Comparison of ENCODE assay signal across 19 cellular contexts in genomic region chr3:3628676-3629328, GRCh38.
DNase-seq lines count a peak whose midpoint lies in the region; ATAC-seq lines count a peak whose summit lies in the region.
"Had no signal": no experiment of that assay in that cellular context is flagged by ENCODE, and none has a peak within 500 bp of the region (broad histone marks: within the 10 kb centered on the region; RNA-seq: fewer than 3 reads in every experiment).

No MANE protein-coding gene starts in this region.

- CTCF ChIA-PET in CD4-positive, alpha-beta memory T cell (lab: Charles Lee; ENCODE audit: partially characterized antibody) = no interaction called here

- no peak overlapping the region for H3K27ac Mint-ChIP-seq in CD4-positive, alpha-beta memory T cell
- H3K27ac Mint-ChIP-seq: activated naive CD4-positive, alpha-beta T cell treated with anti-CD3 and anti-CD28 coated beads, Interleukin-2, amount 50 U/mL, for 24 hours; naive B cell had no signal

- no peaks in the 10 kb centered on the region for H3K36me3 ChIP-seq in CD4-positive, alpha-beta memory T cell (ENCODE audit: insufficient read depth, low read length)
- H3K36me3 ChIP-seq: breast epithelium had no signal

- H3K4me3 ChIP-seq in CD4-positive, alpha-beta memory T cell (ENCODE audit: low read length in 2 of 2) = no peak overlapping the region
- H3K4me3 ChIP-seq: breast epithelium, testis had no signal

- peaks cover 0 to 4% (median 0%) of the 10 kb centered on the region in 8 donors for H3K9me3 Mint-ChIP-seq in CD4-positive, alpha-beta memory T cell
- H3K9me3 Mint-ChIP-seq: activated naive CD4-positive, alpha-beta T cell treated with anti-CD3 and anti-CD28 coated beads, Interleukin-2, amount 50 U/mL, for 24 hours had no signal

- H3K27me3 ChIP-seq in CD4-positive, alpha-beta memory T cell (ENCODE audit: insufficient read depth, low read length) = no peaks in the 10 kb centered on the region
- H3K27me3 ChIP-seq: breast epithelium, testis had no signal

- intact Hi-C loops in CD4-positive, alpha-beta memory T cell (cut with micrococcal nuclease) = no loop called here

- H3K27ac ChIP-seq in CD4-positive, alpha-beta memory T cell (ENCODE audit: low read depth, low read length) = no peak overlapping the region
- H3K27ac ChIP-seq: breast epithelium, KMS-11, testis had no signal

- H3K4me1 ChIP-seq in CD4-positive, alpha-beta memory T cell (ENCODE audit: insufficient read depth, low read length) = no peaks in the 10 kb centered on the region
- H3K4me1 ChIP-seq: breast epithelium, testis had no signal

- POLR2A ChIA-PET in CD4-positive, alpha-beta memory T cell (lab: Charles Lee; ENCODE audit: partially characterized antibody) = no interaction called here

- H3K36me3 Mint-ChIP-seq in CD4-positive, alpha-beta memory T cell = no peaks in the 10 kb centered on the region
- H3K36me3 Mint-ChIP-seq: activated naive CD4-positive, alpha-beta T cell treated with anti-CD3 and anti-CD28 coated beads, Interleukin-2, amount 50 U/mL, for 24 hours; naive B cell had no signal

- ATAC-seq in GM18868 (IDR thresholded peaks at IDR 0.05; ENCODE audit: unreplicated experiment) (peak; percentile 78), GM21529 (IDR thresholded peaks at IDR 0.05; ENCODE audit: unreplicated experiment) (peak; percentile 77), HG03060 (IDR thresholded peaks at IDR 0.05; ENCODE audit: low read depth, unreplicated experiment) (peak; percentile 75), HG03565 (IDR thresholded peaks at IDR 0.05; ENCODE audit: unreplicated experiment) (peak; percentile 60)
- ATAC-seq: left ventricle myocardium superior, PC-3 had no signal

- no peaks in the 10 kb centered on the region for H3K27me3 Mint-ChIP-seq in CD4-positive, alpha-beta memory T cell
- H3K27me3 Mint-ChIP-seq: activated naive CD4-positive, alpha-beta T cell treated with anti-CD3 and anti-CD28 coated beads, Interleukin-2, amount 50 U/mL, for 24 hours; naive B cell had no signal

- H3K4me3 Mint-ChIP-seq in CD4-positive, alpha-beta memory T cell = no peak overlapping the region
- H3K4me3 Mint-ChIP-seq: activated naive CD4-positive, alpha-beta T cell treated with anti-CD3 and anti-CD28 coated beads, Interleukin-2, amount 50 U/mL, for 24 hours; naive B cell had no signal

- H3K9me3 ChIP-seq in CD4-positive, alpha-beta memory T cell (ENCODE audit: control insufficient read depth in 1 of 2, low read length in 2 of 2) = no peaks in the 10 kb centered on the region
- H3K9me3 ChIP-seq: breast epithelium, testis had no signal

- H3K4me1 Mint-ChIP-seq in CD4-positive, alpha-beta memory T cell = no peaks in the 10 kb centered on the region
- H3K4me1 Mint-ChIP-seq: activated naive CD4-positive, alpha-beta T cell treated with anti-CD3 and anti-CD28 coated beads, Interleukin-2, amount 50 U/mL, for 24 hours; naive B cell had no signal

- no peak for DNase-seq in foreskin melanocyte
- no peak for DNase-seq in CD4-positive, alpha-beta memory T cell
- no peak for DNase-seq in medulla oblongata (ENCODE audit: extremely low spot score)
- no peak for DNase-seq in T-helper 2 cell
- DNase-seq: DMS 273 treated with DMSO at 0.1 percent for 48 hours; effector CD4-positive, alpha-beta T cell; left ventricle myocardium superior; naive B cell; NCI-H1417 treated with DMSO at 0.1 percent for 48 hours; PC-3; stimulated activated CD4-positive, alpha-beta T cell treated with anti-CD3 and anti-CD28 coated beads, Interleukin-15, amount 100 ng/mL, for 24 hours; testis had no signal
